In the genomic region with DNA sequence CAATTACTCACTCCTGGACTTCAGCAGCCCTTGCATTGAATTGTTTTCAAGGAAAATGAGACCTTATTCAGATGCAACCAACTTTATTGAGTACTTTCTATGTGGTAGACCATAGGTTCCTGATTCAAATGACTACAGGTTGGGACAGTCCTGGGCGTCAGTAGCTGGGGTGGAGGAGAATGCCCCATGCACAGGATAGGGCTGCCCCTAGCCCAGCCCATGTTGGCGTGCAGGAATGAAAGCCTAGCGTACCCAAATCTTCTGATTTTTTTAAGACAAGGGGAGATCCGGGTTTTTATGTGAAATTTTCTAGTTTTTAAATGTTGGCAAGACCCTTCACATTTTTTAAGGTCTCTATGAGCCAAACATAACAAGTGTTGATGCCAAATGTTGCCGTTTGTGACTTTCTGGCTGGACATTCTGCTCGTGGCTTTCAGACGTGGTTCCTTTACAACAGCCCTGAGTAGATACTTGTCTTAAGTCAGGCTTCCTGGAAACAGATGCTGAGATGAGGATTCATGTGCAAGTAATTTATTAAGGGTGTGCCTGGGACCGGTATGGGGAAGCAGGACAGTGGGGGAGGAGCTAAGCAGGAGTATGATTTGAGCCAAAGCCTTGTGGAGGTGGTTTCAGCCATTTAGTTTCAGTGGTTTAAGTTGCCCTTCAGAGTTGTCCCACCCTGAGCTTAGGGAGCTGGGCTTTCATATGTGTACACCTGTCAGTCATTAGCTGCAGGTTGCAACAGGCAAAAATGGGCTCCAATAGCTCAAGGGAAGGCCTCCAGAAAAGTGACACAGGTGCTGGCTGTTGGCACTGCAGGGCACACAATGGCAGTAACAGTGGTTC, we compare ENCODE assay signal across 8 cellular contexts.
A peak's percentile ranks its signal among the peaks of the same experiment; 100 is the strongest.
DNase-seq lines count a peak whose midpoint lies in the region; ATAC-seq and TF ChIP-seq lines count a peak whose summit lies in the region.
"Had no signal": no experiment of that assay in that cellular context is flagged by ENCODE, and none has a peak within 500 bp of the region (broad histone marks: within the 10 kb centered on the region; RNA-seq: fewer than 3 reads in every experiment).

No MANE protein-coding gene starts in this region.

- POLR2A ChIA-PET in SK-N-SH (lab: Yijun Ruan, JAX), result no interaction called here

- ATAC-seq in GM19438 (IDR thresholded peaks at IDR 0.05; ENCODE audit: low read depth, unreplicated experiment) (peak; percentile 83), HG03064 (IDR thresholded peaks at IDR 0.05; ENCODE audit: low read depth, unreplicated experiment) (peak; percentile 55)
- ATAC-seq: activated CD8-positive, alpha-beta T cell treated with anti-CD3 and anti-CD28 coated beads for 36 hours had no signal

- H3K9ac ChIP-seq in SK-N-SH, result no peak overlapping the region

- H3K9me3 ChIP-seq in tibial artery (no peaks in the 10 kb centered on the region), SK-N-SH (no peaks in the 10 kb centered on the region)

- TF ChIP-seq RAD21 in SK-N-SH (IDR thresholded peaks at IDR 0.05; ENCODE audit: low read length), result no peak

- no peak for TF ChIP-seq CTCF in tibial artery (IDR thresholded peaks at IDR 0.05)
- TF ChIP-seq CTCF in SK-N-SH (IDR thresholded peaks at IDR 0.05), result no peak

- WGBS in SK-N-SH (ENCODE audit: low lambda C conversion rate), result 32% methylated on average over 8 of the region's 8 CpGs

- intact Hi-C loops in tibial artery (cut with DNase I; ENCODE audit: low total_unique reads), result no loop called here

- H3K27ac ChIP-seq in cingulate gyrus (ENCODE audit: low read depth, low read length) (peak overlapping the region; percentile 21), tibial artery (peak overlapping the region; percentile 73 to 78), SK-N-SH (ENCODE audit: low read depth in 2 of 2, low read length in 1 of 2) (no peak overlapping the region)

- no peaks in the 10 kb centered on the region for H3K27me3 ChIP-seq in tibial artery
- no peaks in the 10 kb centered on the region; the same call in 1 of the 2 replicates for H3K27me3 ChIP-seq in SK-N-SH (ENCODE audit: insufficient read depth)

- no peaks in the 10 kb centered on the region for H3K9me2 ChIP-seq in SK-N-SH

- no peaks in the 10 kb centered on the region for H3K36me3 ChIP-seq in tibial artery
- H3K36me3 ChIP-seq in SK-N-SH (replicated peaks in 1 of 2; ENCODE audit: control insufficient read depth in 1 of 2, insufficient read depth in 2 of 2, low read length in 1 of 2), result no peaks in the 10 kb centered on the region

- H3K4me1 ChIP-seq in tibial artery (peaks cover 0 to 71% (median 44%) of the 10 kb centered on the region in 4 donors), SK-N-SH (ENCODE audit: control insufficient read depth in 1 of 2, insufficient read depth in 2 of 2, low read depth in 1 of 2, low read length in 1 of 2) (no peaks in the 10 kb centered on the region)

- DNase-seq in tibial artery, result peak; percentile 36 to 68
- no peak for DNase-seq in SK-N-SH
- DNase-seq in NCI-H2227 (lab: John Stamatoyannopoulos, UW; ENCODE audit: unreplicated experiment), result no peak
- no peak for DNase-seq in HuH-7.5 (ENCODE audit: low spot score)
- DNase-seq: activated CD8-positive, alpha-beta T cell treated with anti-CD3 and anti-CD28 coated beads for 36 hours had no signal

- H3K4me3 ChIP-seq in tibial artery, result peak overlapping the region; percentile 5 to 28
- H3K4me3 ChIP-seq in SK-N-SH (ENCODE audit: low read depth in 2 of 2, low read length in 1 of 2), result no peak overlapping the region

- CTCF ChIA-PET in SK-N-SH (lab: Yijun Ruan, JAX), result interaction anchor here (1.9 kb wide), 1 partner anchor 11 kb away, joined by 5 read pairs; no protein-coding TSS in a partner anchor

- H4K20me1 ChIP-seq in SK-N-SH (ENCODE audit: insufficient read depth), result no peaks in the 10 kb centered on the region

- no peak overlapping the region for H3K4me2 ChIP-seq in SK-N-SH

- no peak for TF ChIP-seq EP300 in SK-N-SH (IDR thresholded peaks at IDR 0.05; ENCODE audit: borderline replicate concordance in 1 of 2, low read depth in 1 of 2, low read length in 1 of 2)

- no peak overlapping the region for H2AFZ ChIP-seq in SK-N-SH (ENCODE audit: low read depth)

- H3K79me2 ChIP-seq in SK-N-SH (ENCODE audit: insufficient read depth), result no peaks in the 10 kb centered on the region

- H3F3A ChIP-seq in SK-N-SH (replicated peaks; ENCODE audit: insufficient read depth), result no peaks in the 10 kb centered on the region

TF ChIP-seq in SK-N-SH, 30 proteins besides CTCF, POLR2A, EP300 and RAD21:
- TF ChIP-seq GATA2 (CRISPR knock-in tag; IDR thresholded peaks at IDR 0.05) (no peak), MXI1 (IDR thresholded peaks at IDR 0.05; ENCODE audit: low read depth, low read length) (no peak), SIN3A (IDR thresholded peaks at IDR 0.05; ENCODE audit: borderline replicate concordance, low read depth, low read length) (no peak), GABPA (IDR thresholded peaks at IDR 0.05; ENCODE audit: low read depth) (no peak), NFIC (IDR thresholded peaks at IDR 0.05; ENCODE audit: borderline replicate concordance) (no peak), NRF1 (IDR thresholded peaks at IDR 0.05; ENCODE audit: low read depth, low read length) (no peak), CHD2 (IDR thresholded peaks at IDR 0.05; ENCODE audit: low read length, partially characterized antibody) (no peak), TCF12 (IDR thresholded peaks at IDR 0.05) (no peak), FOSL2 (IDR thresholded peaks at IDR 0.05; ENCODE audit: borderline replicate concordance, low read depth) (no peak)
- TF ChIP-seq, protein P1, sequence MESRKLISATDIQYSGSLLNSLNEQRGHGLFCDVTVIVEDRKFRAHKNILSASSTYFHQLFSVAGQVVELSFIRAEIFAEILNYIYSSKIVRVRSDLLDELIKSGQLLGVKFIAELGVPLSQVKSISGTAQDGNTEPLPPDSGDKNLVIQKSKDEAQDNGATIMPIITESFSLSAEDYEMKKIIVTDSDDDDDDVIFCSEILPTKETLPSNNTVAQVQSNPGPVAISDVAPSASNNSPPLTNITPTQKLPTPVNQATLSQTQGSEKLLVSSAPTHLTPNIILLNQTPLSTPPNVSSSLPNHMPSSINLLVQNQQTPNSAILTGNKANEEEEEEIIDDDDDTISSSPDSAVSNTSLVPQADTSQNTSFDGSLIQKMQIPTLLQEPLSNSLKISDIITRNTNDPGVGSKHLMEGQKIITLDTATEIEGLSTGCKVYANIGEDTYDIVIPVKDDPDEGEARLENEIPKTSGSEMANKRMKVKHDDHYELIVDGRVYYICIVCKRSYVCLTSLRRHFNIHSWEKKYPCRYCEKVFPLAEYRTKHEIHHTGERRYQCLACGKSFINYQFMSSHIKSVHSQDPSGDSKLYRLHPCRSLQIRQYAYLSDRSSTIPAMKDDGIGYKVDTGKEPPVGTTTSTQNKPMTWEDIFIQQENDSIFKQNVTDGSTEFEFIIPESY (IDR thresholded peaks at IDR 0.05; ENCODE audit: borderline replicate concordance, low read depth), result no peak

Comparison
In these comparisons a context has a peak if more than half of its experiments do, and no peak if none do; other contexts are left out.
1. H3K27ac ChIP-seq: peak in cingulate gyrus (single experiment) and tibial artery (2 of 2); none in SK-N-SH (0 of 2).
2. DNase-seq: peak in tibial artery (2 of 2); none in SK-N-SH (single experiment), NCI-H2227 (single experiment) and HuH-7.5 (single experiment).
3. H3K4me3 ChIP-seq: peak in tibial artery (2 of 2); none in SK-N-SH (0 of 2).